Comparison of ENCODE assay signal across 22 cellular contexts in the genomic region with DNA sequence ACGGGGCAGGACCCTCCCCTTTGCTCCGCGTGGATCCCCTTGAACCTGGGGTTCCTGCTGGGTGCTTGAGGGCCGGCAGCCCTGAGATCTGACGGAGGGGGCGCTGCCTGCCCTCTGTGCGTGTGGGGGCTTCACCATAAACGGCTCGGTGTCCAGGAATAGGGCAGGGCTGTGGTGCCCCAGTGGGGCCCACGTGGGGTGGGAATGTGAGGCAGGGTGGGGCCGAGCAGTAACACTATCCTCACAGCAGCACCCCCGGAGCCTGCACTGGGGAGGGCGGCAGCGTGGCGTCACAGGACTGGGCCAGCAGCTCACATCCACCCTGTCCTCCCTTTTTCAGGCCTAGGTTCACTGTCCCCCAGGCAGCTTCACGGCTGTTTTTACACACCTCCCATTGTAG. TPM values are rescaled to one million over a fixed set of nuclear protein-coding genes. Genes with fewer than 3 reads are reported as not detected.
DNase-seq lines count a peak whose midpoint lies in the region; ATAC-seq, FAIRE-seq and TF ChIP-seq lines count a peak whose summit lies in the region.
"Had no signal": no experiment of that assay in that cellular context is flagged by ENCODE, and none has a peak within 500 bp of the region (broad histone marks: within the 10 kb centered on the region; RNA-seq: fewer than 3 reads in every experiment).

No MANE protein-coding gene starts in this region.

- H3K9me3 Mint-ChIP-seq in astrocyte (ENCODE audit: unreplicated experiment) = no peaks in the 10 kb centered on the region
- H3K9me3 Mint-ChIP-seq: CD4-positive, CD25-positive, alpha-beta regulatory T cell had no signal

- H3K4me1 ChIP-seq in heart right ventricle (peaks cover 12 to 21% (median 18%) of the 10 kb centered on the region in 9 donors), astrocyte (ENCODE audit: insufficient read depth, low read length) (peaks cover 16% of the 10 kb centered on the region)

- no peaks in the 10 kb centered on the region for H3K27me3 ChIP-seq in heart right ventricle
- no peaks in the 10 kb centered on the region for H3K27me3 ChIP-seq in astrocyte (ENCODE audit: insufficient read depth, low read length)
- H3K27me3 ChIP-seq: BE2C had no signal

- no peak overlapping the region for H3K4me2 ChIP-seq in astrocyte (ENCODE audit: low read length)
- H3K4me2 ChIP-seq: SK-N-SH had no signal

- H3K36me3 ChIP-seq in heart right ventricle = peaks cover 0 to 76% (median 53%) of the 10 kb centered on the region in 9 donors
- H3K36me3 ChIP-seq in astrocyte (ENCODE audit: insufficient read depth, low read length) = peaks cover 3% of the 10 kb centered on the region
- H3K36me3 ChIP-seq: BE2C had no signal

- TF ChIP-seq CTCF in heart right ventricle (IDR thresholded peaks at IDR 0.05) (no peak), astrocyte (IDR thresholded peaks at IDR 0.05; ENCODE audit: insufficient read depth, low read depth, low read length) (no peak)

- peak overlapping the region; percentile 7 for H3K27ac Mint-ChIP-seq in astrocyte (ENCODE audit: unreplicated experiment)
- H3K27ac Mint-ChIP-seq: CD4-positive, CD25-positive, alpha-beta regulatory T cell had no signal

- peaks cover 33% of the 10 kb centered on the region for H3K36me3 Mint-ChIP-seq in astrocyte (ENCODE audit: low read depth, unreplicated experiment)

- no peak overlapping the region for H3K9ac ChIP-seq in astrocyte (ENCODE audit: low read length)
- H3K9ac ChIP-seq: GM23248, SK-N-SH had no signal

- ATAC-seq in Right ventricle myocardium inferior = no peak
- ATAC-seq in heart right ventricle = no peak
- ATAC-seq in GM19455 (IDR thresholded peaks at IDR 0.05; ENCODE audit: unreplicated experiment) = no peak
- no peak for ATAC-seq in GM19324 (IDR thresholded peaks at IDR 0.05; ENCODE audit: low FRiP score, unreplicated experiment)
- ATAC-seq: Panc1 had no signal

- H3K27me3 Mint-ChIP-seq in astrocyte (ENCODE audit: low read depth, unreplicated experiment) = no peaks in the 10 kb centered on the region
- H3K27me3 Mint-ChIP-seq: CD4-positive, CD25-positive, alpha-beta regulatory T cell had no signal

- no peaks in the 10 kb centered on the region for H3K79me2 ChIP-seq in astrocyte (ENCODE audit: insufficient read depth, low read length)

- no peak overlapping the region for H3K4me3 ChIP-seq in heart right ventricle
- H3K4me3 ChIP-seq in astrocyte (ENCODE audit: insufficient read depth, low read depth, low read length) = no peak overlapping the region
- H3K4me3 ChIP-seq: GM23248 had no signal

- intact Hi-C loops in Right ventricle myocardium inferior (cut with DNase I) (no loop called here), heart right ventricle (cut with DNase I) (no loop called here)

- H3K27ac ChIP-seq in heart right ventricle (no peak overlapping the region), astrocyte (ENCODE audit: low read depth, low read length) (no peak overlapping the region)
- H3K27ac ChIP-seq: 22Rv1, GM23248 had no signal

- H3K4me1 Mint-ChIP-seq in astrocyte (ENCODE audit: low read depth, unreplicated experiment) = peaks cover 7% of the 10 kb centered on the region
- H3K4me1 Mint-ChIP-seq: CD4-positive, CD25-positive, alpha-beta regulatory T cell had no signal

- DNase-seq in Right ventricle myocardium inferior (ENCODE audit: missing footprints) (peak; percentile 46), heart right ventricle (no peak), astrocyte (ENCODE audit: low read depth) (no peak), iPS-NIHi11 (ENCODE audit: low spot score) (peak; percentile 33), Ammon's horn (ENCODE audit: low spot score) (no peak), NCI-H1417 treated with DMSO at 0.1 percent for 48 hours (lab: John Stamatoyannopoulos, UW) (no peak)
- DNase-seq: BE2C; CD4-positive, CD25-positive, alpha-beta regulatory T cell; COR-L47; DMS 273 treated with DMSO at 0.1 percent for 48 hours; DND-41; GM23248; HCEC 1CT; NCI-H1105; NCI-H1694; NCI-H2081 treated with DMSO at 0.1 percent for 48 hours; SHP77; SK-N-SH had no signal

- peaks cover 14% of the 10 kb centered on the region for H4K20me1 ChIP-seq in astrocyte (ENCODE audit: insufficient read depth, low read length)

- H3K4me3 Mint-ChIP-seq in astrocyte (ENCODE audit: unreplicated experiment) = no peak overlapping the region
- H3K4me3 Mint-ChIP-seq: CD4-positive, CD25-positive, alpha-beta regulatory T cell had no signal

- FAIRE-seq in astrocyte (lab: Jason Lieb, UNC) = no peak

- WGBS in heart right ventricle, 2 donors = 80% methylated on average over 16 of the region's 16 CpGs

- no peak overlapping the region for H2AFZ ChIP-seq in astrocyte (ENCODE audit: low read depth, low read length)
- H2AFZ ChIP-seq: GM23248 had no signal

- no peaks in the 10 kb centered on the region for H3K9me3 ChIP-seq in heart right ventricle
- H3K9me3 ChIP-seq in astrocyte (ENCODE audit: insufficient read depth, low read depth, low read length) = no peaks in the 10 kb centered on the region
- H3K9me3 ChIP-seq: BE2C, SK-N-SH had no signal

RNA-seq across cellular contexts. Expression of gene GAS6, which starts 38.0 kb away (rescaled TPM):
- total RNA-seq in Right ventricle myocardium inferior (189 TPM), heart right ventricle (100 to 1,000 TPM; 146 to 223 (median 174) TPM), astrocyte (252 and 287 TPM in 2 replicates)
- 100 to 1,000 TPM; 113 to 280 TPM for polyA plus RNA-seq in heart right ventricle

Comparison
In these comparisons a context has a peak if more than half of its experiments do, and no peak if none do; other contexts are left out.
1. DNase-seq: peak in Right ventricle myocardium inferior (single experiment) and iPS-NIHi11 (single experiment); none in heart right ventricle (0 of 2), astrocyte (single experiment), Ammon's horn (single experiment) and NCI-H1417 treated with DMSO at 0.1 percent for 48 hours (single experiment).